ENCODE assay signal across 14 cellular contexts in genomic region chr6:14369717-14370116, GRCh38.
DNase-seq lines count a peak whose midpoint lies in the region; ATAC-seq, FAIRE-seq and TF ChIP-seq lines count a peak whose summit lies in the region.
"Had no signal": no experiment of that assay in that cellular context is flagged by ENCODE, and none has a peak within 500 bp of the region (broad histone marks: within the 10 kb centered on the region; RNA-seq: fewer than 3 reads in every experiment).

No MANE protein-coding gene starts in this region.

- CTCF ChIA-PET in H1 (lab: Charles Lee; ENCODE audit: partially characterized antibody) = interaction anchor here (1.0 to 1.3 kb wide), 3 partner anchors 9 to 104 kb away, joined by 3 to 4 read pairs (median 3); no protein-coding TSS in a partner anchor
- CTCF ChIA-PET in CD4-positive, alpha-beta T cell (lab: Charles Lee) = interaction anchor here (1.3 kb wide), 1 partner anchor 24 kb away, joined by 3 read pairs; no protein-coding TSS in a partner anchor

- no peaks in the 10 kb centered on the region for H3K9me2 ChIP-seq in Loucy (replicated peaks; ENCODE audit: low read depth, low read length)

- H3K4ac ChIP-seq in H1 (replicated peaks; ENCODE audit: insufficient read length, low read depth, low read length) = no peak overlapping the region

- H3K4me1 Mint-ChIP-seq in naive B cell = peaks cover 43 to 58% (median 46%) of the 10 kb centered on the region in 3 donors
- H3K4me1 Mint-ChIP-seq in CD4-positive, alpha-beta T cell (ENCODE audit: low read depth) = peaks cover 17% of the 10 kb centered on the region

- intact Hi-C loops in CD4-positive, alpha-beta T cell (cut with DNase I, micrococcal nuclease) = no loop called here

- no peak overlapping the region for H4K8ac ChIP-seq in H1 (ENCODE audit: extremely low read depth, insufficient read depth, low read length)

- DNase-seq in H1 (ENCODE audit: low read depth in 1 of 2, low spot score in 2 of 2) (no peak), naive B cell (no peak), D341Med (ENCODE audit: low spot score) (no peak)
- no peak for DNase-seq in CD4-positive, alpha-beta T cell
- DNase-seq: Caco-2; CD8-positive, alpha-beta memory T cell; DMS53; GF-D8; H7 had no signal

- peak overlapping the region; percentile 30 for H3K9ac ChIP-seq in Loucy (ENCODE audit: low read depth, low read length, poor library complexity, severe bottlenecking)
- no peak overlapping the region for H3K9ac ChIP-seq in H1 (replicated peaks in 1 of 4; ENCODE audit: extremely low read depth in 1 of 4, low read depth in 3 of 4, low read length in 3 of 4)

- H3K79me1 ChIP-seq in H1 (ENCODE audit: low read depth, low read length) = no peaks in the 10 kb centered on the region

- no peak for FAIRE-seq in H1 (lab: Jason Lieb, UNC)
- FAIRE-seq: A549 had no signal

- H3K36me3 ChIP-seq in Loucy (ENCODE audit: insufficient read depth, low read length) = no peaks in the 10 kb centered on the region
- no peaks in the 10 kb centered on the region for H3K36me3 ChIP-seq in H1 (ENCODE audit: control insufficient read depth in 2 of 4, insufficient read depth in 4 of 4, low read length in 3 of 4)

- no peak for TF ChIP-seq RAD21 in H1 (IDR thresholded peaks at IDR 0.05 in 1 of 2, conservative IDR thresholded peaks at IDR 0.05 in 1 of 2; ENCODE audit: low read depth in 2 of 2, low read length in 2 of 2)

- H3K4me3 Mint-ChIP-seq in naive B cell = peak overlapping the region in 1 of 8 donors; percentile 75
- no peak overlapping the region for H3K4me3 Mint-ChIP-seq in CD4-positive, alpha-beta T cell
- H3K4me3 Mint-ChIP-seq: CD14-positive monocyte; CD8-positive, alpha-beta memory T cell had no signal

- H3K4me1 ChIP-seq in Loucy (ENCODE audit: insufficient read depth, low read length, poor library complexity, severe bottlenecking) (peaks cover 68% of the 10 kb centered on the region), H1 (replicated peaks in 1 of 4; ENCODE audit: control insufficient read depth in 3 of 4, insufficient read depth in 4 of 4, low read length in 3 of 4) (peaks cover 0 to 5% (median 4%) of the 10 kb centered on the region in 4 experiments; a peak in 4 of 7 replicates)
- H3K4me1 ChIP-seq: A549 had no signal

- no peaks in the 10 kb centered on the region for H3K9me3 ChIP-seq in Loucy (ENCODE audit: insufficient read depth, low read depth, low read length)
- no peaks in the 10 kb centered on the region for H3K9me3 ChIP-seq in H1 (ENCODE audit: insufficient read depth in 2 of 2, low read depth in 1 of 2, low read length in 1 of 2)
- no peaks in the 10 kb centered on the region for H3K9me3 ChIP-seq in CD4-positive, alpha-beta T cell (ENCODE audit: control insufficient read depth, low read length)
- H3K9me3 ChIP-seq: A549, Caco-2 had no signal

- H4K91ac ChIP-seq in H1 (replicated peaks; ENCODE audit: insufficient read length, low read length) = peak overlapping the region; percentile 26

- no peaks in the 10 kb centered on the region for H3F3A ChIP-seq in Loucy (ENCODE audit: low read depth)

- WGBS in H1 (ENCODE audit: extremely low coverage in 1 of 2, insufficient coverage in 1 of 2, insufficient read length in 1 of 2, insufficient replicate concordance in 2 of 2, low coverage in 1 of 2, low lambda C conversion rate in 2 of 2, missing lambda C conversion rate in 1 of 2), 2 experiments = 25% methylated on average over 3 of the region's 3 CpGs; no CpG with 5 or more reads in 1 of the 2 experiments

- H2BK120ac ChIP-seq in H1 (replicated peaks; ENCODE audit: low read depth, low read length) = no peak overlapping the region

- H3K4me3 ChIP-seq in Loucy (ENCODE audit: low read length, poor library complexity, severe bottlenecking) (no peak overlapping the region), H1 (ENCODE audit: extremely low read depth in 1 of 4, insufficient read depth in 2 of 4, low read depth in 3 of 4, low read length in 4 of 4) (no peak overlapping the region)
- H3K4me3 ChIP-seq: A549 had no signal

- no peak overlapping the region for H2AK5ac ChIP-seq in H1 (ENCODE audit: low read depth, low read length)

- H4K5ac ChIP-seq in H1 (ENCODE audit: insufficient read length, low read depth, low read length) = no peak overlapping the region

- POLR2A ChIA-PET in H1 (lab: Charles Lee; ENCODE audit: partially characterized antibody) = interaction anchor here (1.2 to 1.3 kb wide), 2 partner anchors 11 to 15 kb away, joined by 3 to 4 read pairs; no protein-coding TSS in a partner anchor
- POLR2A ChIA-PET in CD4-positive, alpha-beta T cell (lab: Charles Lee) = no interaction called here

- H3K27me3 Mint-ChIP-seq in naive B cell = no peaks in the 10 kb centered on the region
- H3K27me3 Mint-ChIP-seq in CD4-positive, alpha-beta T cell = no peaks in the 10 kb centered on the region
- H3K27me3 Mint-ChIP-seq: IgD-negative memory B cell had no signal

- H3K4me2 ChIP-seq in Loucy (ENCODE audit: low read depth, low read length, poor library complexity, severe bottlenecking) = no peak overlapping the region
- H3K4me2 ChIP-seq in H1 (ENCODE audit: insufficient read depth in 1 of 2, low read depth in 2 of 2, low read length in 2 of 2) = no peak overlapping the region
- H3K4me2 ChIP-seq: A549 had no signal

- no peak overlapping the region for H3K18ac ChIP-seq in H1 (ENCODE audit: extremely low read depth, low read length)

- H3K79me2 ChIP-seq in Loucy (ENCODE audit: insufficient read depth, low read length) = no peaks in the 10 kb centered on the region
- H3K79me2 ChIP-seq in H1 (ENCODE audit: control insufficient read depth in 1 of 2, insufficient read depth in 2 of 2, low read length in 2 of 2) = no peaks in the 10 kb centered on the region

- H3K23me2 ChIP-seq in H1 (ENCODE audit: low read depth, low read length) = no peaks in the 10 kb centered on the region

- H3K27me3 ChIP-seq in Loucy (ENCODE audit: insufficient read depth, low read length, poor library complexity, severe bottlenecking) (no peaks in the 10 kb centered on the region), H1 (replicated peaks in 1 of 4; ENCODE audit: control insufficient read depth in 3 of 4, extremely low read depth in 1 of 4, insufficient read depth in 3 of 4, low read length in 3 of 4) (no peaks in the 10 kb centered on the region)
- no peaks in the 10 kb centered on the region for H3K27me3 ChIP-seq in CD4-positive, alpha-beta T cell (ENCODE audit: control insufficient read depth, insufficient read depth, low read length)

- H2BK15ac ChIP-seq in H1 (ENCODE audit: low read length) = no peak overlapping the region

- H3K23ac ChIP-seq in H1 (ENCODE audit: insufficient read length) = no peak overlapping the region

- H4K20me1 ChIP-seq in Loucy (ENCODE audit: insufficient read depth, low read length, poor library complexity, severe bottlenecking) (no peaks in the 10 kb centered on the region), H1 (replicated peaks in 1 of 2; ENCODE audit: control insufficient read depth in 1 of 2, insufficient read depth in 2 of 2, low read length in 2 of 2) (no peaks in the 10 kb centered on the region)

- peaks cover 0 to 1% (median 0%) of the 10 kb centered on the region in 7 donors for H3K9me3 Mint-ChIP-seq in naive B cell
- H3K9me3 Mint-ChIP-seq in CD4-positive, alpha-beta T cell = no peaks in the 10 kb centered on the region
- H3K9me3 Mint-ChIP-seq: CD8-positive, alpha-beta memory T cell; IgD-negative memory B cell had no signal

- H2BK5ac ChIP-seq in H1 (ENCODE audit: low read depth, low read length) = 0 out of 2 replicates have a peak overlapping the region, but pooled peaks have one; percentile 76

- no peak overlapping the region for H3K14ac ChIP-seq in H1 (ENCODE audit: insufficient read length)

- H2BK20ac ChIP-seq in H1 (ENCODE audit: low read length) = 0 out of 2 replicates have a peak overlapping the region, but pooled peaks have one; percentile 63

- no peaks in the 10 kb centered on the region for H3K36me3 Mint-ChIP-seq in naive B cell
- H3K36me3 Mint-ChIP-seq in CD4-positive, alpha-beta T cell (ENCODE audit: low read depth) = no peaks in the 10 kb centered on the region
- H3K36me3 Mint-ChIP-seq: CD14-positive monocyte, IgD-negative memory B cell had no signal

- no peak overlapping the region for H3K27ac ChIP-seq in H1 (ENCODE audit: low read depth, low read length)
- H3K27ac ChIP-seq in CD4-positive, alpha-beta T cell (ENCODE audit: low read depth, low read length) = no peak overlapping the region
- H3K27ac ChIP-seq: A549 had no signal

- H3K27ac Mint-ChIP-seq in naive B cell = peak overlapping the region in 5 of 6 donors; percentile 13 to 51 (median 25)
- H3K27ac Mint-ChIP-seq in CD4-positive, alpha-beta T cell = no peak overlapping the region
- H3K27ac Mint-ChIP-seq: CD14-positive monocyte; CD8-positive, alpha-beta memory T cell had no signal

- H3K56ac ChIP-seq in H1 (replicated peaks; ENCODE audit: insufficient read length, low read depth, low read length) = no peak overlapping the region

- H2BK12ac ChIP-seq in H1 (ENCODE audit: low read depth, low read length) = no peak overlapping the region

- TF ChIP-seq CTCF in Loucy (conservative IDR thresholded peaks at IDR 0.05; ENCODE audit: low read length) (no peak; the same call in 1 of the 2 replicates), H1 (IDR thresholded peaks at IDR 0.05; ENCODE audit: control extremely low read depth in 1 of 3, insufficient read depth in 1 of 3, low read depth in 1 of 3, low read length in 3 of 3) (no peak)
- TF ChIP-seq CTCF in CD4-positive, alpha-beta T cell (IDR thresholded peaks at IDR 0.05) = no peak

- H2AFZ ChIP-seq in Loucy (ENCODE audit: low read length) (peak overlapping the region; percentile 28), H1 (ENCODE audit: low read length) (no peak overlapping the region)

- no peak for TF ChIP-seq POLR2A in H1 (IDR thresholded peaks at IDR 0.05; ENCODE audit: control extremely low read depth in 1 of 2, low read depth in 2 of 2, low read length in 2 of 2)

- no peak for ATAC-seq in naive B cell (ENCODE audit: low read depth in 2 of 2)
- ATAC-seq in HG02840 (IDR thresholded peaks at IDR 0.05; ENCODE audit: low FRiP score, unreplicated experiment) = no peak
- no peak for ATAC-seq in CD4-positive, alpha-beta T cell (ENCODE audit: poor library complexity)
- ATAC-seq: A549 had no signal

- no peak for TF ChIP-seq EP300 in H1 (IDR thresholded peaks at IDR 0.05; ENCODE audit: borderline replicate concordance in 1 of 2, low read depth in 2 of 2, low read length in 2 of 2)

TF ChIP-seq in H1, 55 proteins besides CTCF, POLR2A, EP300 and RAD21:
- TF ChIP-seq POU5F1 (IDR thresholded peaks at IDR 0.05; ENCODE audit: low read depth, low read length) (0 out of 2 replicates have a peak, but pooled peaks have one; percentile 18), USF2 (IDR thresholded peaks at IDR 0.05; ENCODE audit: low read length) (no peak)
